In genomic region chr19:11989112-11989456, GRCh38 we compare ENCODE assay signal across 2 cellular contexts.
TF ChIP-seq lines count a peak whose summit lies in the region.

No MANE protein-coding gene starts in this region.

TF ChIP-seq in SK-N-SH, 30 proteins besides CTCF, POLR2A, EP300 and RAD21 (continued from another document):
- TF ChIP-seq TAF1 (IDR thresholded peaks at IDR 0.05; ENCODE audit: borderline replicate concordance, low read depth, low read length) = no peak
- TF ChIP-seq JUND (IDR thresholded peaks at IDR 0.05) = no peak
- no peak for TF ChIP-seq TEAD4 (IDR thresholded peaks at IDR 0.05; ENCODE audit: borderline replicate concordance, insufficient read depth)
- TF ChIP-seq RXRA (IDR thresholded peaks at IDR 0.05; ENCODE audit: borderline replicate concordance, low read depth) = no peak
- no peak for TF ChIP-seq NFIC (IDR thresholded peaks at IDR 0.05; ENCODE audit: borderline replicate concordance)
- TF ChIP-seq SIN3A (IDR thresholded peaks at IDR 0.05; ENCODE audit: borderline replicate concordance, low read depth, low read length) = no peak
- no peak for TF ChIP-seq USF1 (IDR thresholded peaks at IDR 0.05; ENCODE audit: borderline replicate concordance, low read depth)
- no peak for TF ChIP-seq EZH2phosphoT487 (IDR thresholded peaks at IDR 0.05; ENCODE audit: borderline replicate concordance, low read depth)

TF ChIP-seq in SK-N-SH treated with all-trans-retinoic acid at 6 μM for 48 hours, 23 proteins besides CTCF, POLR2A, EP300 and RAD21 (continued from another document):
- no peak for TF ChIP-seq TOX (CRISPR knock-in tag; IDR thresholded peaks at IDR 0.05; ENCODE audit: borderline replicate concordance)
- TF ChIP-seq ESRRG (CRISPR knock-in tag; IDR thresholded peaks at IDR 0.05) = no peak
- TF ChIP-seq, protein P1, sequence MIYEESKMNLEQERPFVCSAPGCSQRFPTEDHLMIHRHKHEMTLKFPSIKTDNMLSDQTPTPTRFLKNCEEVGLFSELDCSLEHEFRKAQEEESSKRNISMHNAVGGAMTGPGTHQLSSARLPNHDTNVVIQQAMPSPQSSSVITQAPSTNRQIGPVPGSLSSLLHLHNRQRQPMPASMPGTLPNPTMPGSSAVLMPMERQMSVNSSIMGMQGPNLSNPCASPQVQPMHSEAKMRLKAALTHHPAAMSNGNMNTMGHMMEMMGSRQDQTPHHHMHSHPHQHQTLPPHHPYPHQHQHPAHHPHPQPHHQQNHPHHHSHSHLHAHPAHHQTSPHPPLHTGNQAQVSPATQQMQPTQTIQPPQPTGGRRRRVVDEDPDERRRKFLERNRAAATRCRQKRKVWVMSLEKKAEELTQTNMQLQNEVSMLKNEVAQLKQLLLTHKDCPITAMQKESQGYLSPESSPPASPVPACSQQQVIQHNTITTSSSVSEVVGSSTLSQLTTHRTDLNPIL (CRISPR knock-in tag; IDR thresholded peaks at IDR 0.05; ENCODE audit: low read depth) = no peak
- TF ChIP-seq ZNF70 (CRISPR knock-in tag; IDR thresholded peaks at IDR 0.05) = no peak
- no peak for TF ChIP-seq TCF4 (CRISPR knock-in tag; IDR thresholded peaks at IDR 0.05; ENCODE audit: borderline replicate concordance)
- TF ChIP-seq GLIS3 (CRISPR knock-in tag; IDR thresholded peaks at IDR 0.05) = no peak
- TF ChIP-seq, protein P2, sequence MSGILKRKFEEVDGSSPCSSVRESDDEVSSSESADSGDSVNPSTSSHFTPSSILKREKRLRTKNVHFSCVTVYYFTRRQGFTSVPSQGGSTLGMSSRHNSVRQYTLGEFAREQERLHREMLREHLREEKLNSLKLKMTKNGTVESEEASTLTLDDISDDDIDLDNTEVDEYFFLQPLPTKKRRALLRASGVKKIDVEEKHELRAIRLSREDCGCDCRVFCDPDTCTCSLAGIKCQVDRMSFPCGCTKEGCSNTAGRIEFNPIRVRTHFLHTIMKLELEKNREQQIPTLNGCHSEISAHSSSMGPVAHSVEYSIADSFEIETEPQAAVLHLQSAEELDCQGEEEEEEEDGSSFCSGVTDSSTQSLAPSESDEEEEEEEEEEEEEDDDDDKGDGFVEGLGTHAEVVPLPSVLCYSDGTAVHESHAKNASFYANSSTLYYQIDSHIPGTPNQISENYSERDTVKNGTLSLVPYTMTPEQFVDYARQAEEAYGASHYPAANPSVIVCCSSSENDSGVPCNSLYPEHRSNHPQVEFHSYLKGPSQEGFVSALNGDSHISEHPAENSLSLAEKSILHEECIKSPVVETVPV (CRISPR knock-in tag; IDR thresholded peaks at IDR 0.05) = no peak
- TF ChIP-seq ARNTL (CRISPR knock-in tag; IDR thresholded peaks at IDR 0.05; ENCODE audit: borderline replicate concordance, low read depth) = no peak
- TF ChIP-seq OSR1 (CRISPR knock-in tag; IDR thresholded peaks at IDR 0.05) = no peak
- TF ChIP-seq POU6F1 (CRISPR knock-in tag; IDR thresholded peaks at IDR 0.05; ENCODE audit: borderline replicate concordance, low read depth) = no peak
- TF ChIP-seq, protein P3, sequence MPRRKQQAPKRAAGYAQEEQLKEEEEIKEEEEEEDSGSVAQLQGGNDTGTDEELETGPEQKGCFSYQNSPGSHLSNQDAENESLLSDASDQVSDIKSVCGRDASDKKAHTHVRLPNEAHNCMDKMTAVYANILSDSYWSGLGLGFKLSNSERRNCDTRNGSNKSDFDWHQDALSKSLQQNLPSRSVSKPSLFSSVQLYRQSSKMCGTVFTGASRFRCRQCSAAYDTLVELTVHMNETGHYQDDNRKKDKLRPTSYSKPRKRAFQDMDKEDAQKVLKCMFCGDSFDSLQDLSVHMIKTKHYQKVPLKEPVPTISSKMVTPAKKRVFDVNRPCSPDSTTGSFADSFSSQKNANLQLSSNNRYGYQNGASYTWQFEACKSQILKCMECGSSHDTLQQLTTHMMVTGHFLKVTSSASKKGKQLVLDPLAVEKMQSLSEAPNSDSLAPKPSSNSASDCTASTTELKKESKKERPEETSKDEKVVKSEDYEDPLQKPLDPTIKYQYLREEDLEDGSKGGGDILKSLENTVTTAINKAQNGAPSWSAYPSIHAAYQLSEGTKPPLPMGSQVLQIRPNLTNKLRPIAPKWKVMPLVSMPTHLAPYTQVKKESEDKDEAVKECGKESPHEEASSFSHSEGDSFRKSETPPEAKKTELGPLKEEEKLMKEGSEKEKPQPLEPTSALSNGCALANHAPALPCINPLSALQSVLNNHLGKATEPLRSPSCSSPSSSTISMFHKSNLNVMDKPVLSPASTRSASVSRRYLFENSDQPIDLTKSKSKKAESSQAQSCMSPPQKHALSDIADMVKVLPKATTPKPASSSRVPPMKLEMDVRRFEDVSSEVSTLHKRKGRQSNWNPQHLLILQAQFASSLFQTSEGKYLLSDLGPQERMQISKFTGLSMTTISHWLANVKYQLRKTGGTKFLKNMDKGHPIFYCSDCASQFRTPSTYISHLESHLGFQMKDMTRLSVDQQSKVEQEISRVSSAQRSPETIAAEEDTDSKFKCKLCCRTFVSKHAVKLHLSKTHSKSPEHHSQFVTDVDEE (CRISPR knock-in tag; IDR thresholded peaks at IDR 0.05) = no peak
- no peak for TF ChIP-seq SNAI2 (CRISPR knock-in tag; IDR thresholded peaks at IDR 0.05)
